Comparison of ENCODE assay signal across 8 cellular contexts in genomic region chr1:72037745-72038343, GRCh38.
DNase-seq lines count a peak whose midpoint lies in the region; ATAC-seq and TF ChIP-seq lines count a peak whose summit lies in the region.

No MANE protein-coding gene starts in this region.

- H3K4me3 ChIP-seq in skeletal muscle cell (ENCODE audit: low read depth, low read length) = no peak overlapping the region

- TF ChIP-seq CTCF in GM12874 (IDR thresholded peaks at IDR 0.05; ENCODE audit: insufficient read depth, low read depth, low read length) = peak; percentile 30; the same call in 1 of the 2 replicates

- no peak for ATAC-seq in GM19324 (IDR thresholded peaks at IDR 0.05; ENCODE audit: low FRiP score, unreplicated experiment)

- peak; percentile 42 for DNase-seq in Ammon's horn (ENCODE audit: low spot score)
- peak; percentile 8 for DNase-seq in HT1080 (ENCODE audit: low read depth)
- DNase-seq in SHP77 treated with DMSO at 0.1 percent for 48 hours (lab: John Stamatoyannopoulos, UW) = peak; percentile 39
- peak; percentile 29 for DNase-seq in fibroblast of the conjunctiva (ENCODE audit: low read depth)
- DNase-seq in skeletal muscle cell (ENCODE audit: low read depth) = peak; percentile 0
- no peak for DNase-seq in OCI-M2 (lab: John Stamatoyannopoulos, UW; ENCODE audit: unreplicated experiment)
